ENCODE assay signal across 8 cellular contexts in the genomic region with DNA sequence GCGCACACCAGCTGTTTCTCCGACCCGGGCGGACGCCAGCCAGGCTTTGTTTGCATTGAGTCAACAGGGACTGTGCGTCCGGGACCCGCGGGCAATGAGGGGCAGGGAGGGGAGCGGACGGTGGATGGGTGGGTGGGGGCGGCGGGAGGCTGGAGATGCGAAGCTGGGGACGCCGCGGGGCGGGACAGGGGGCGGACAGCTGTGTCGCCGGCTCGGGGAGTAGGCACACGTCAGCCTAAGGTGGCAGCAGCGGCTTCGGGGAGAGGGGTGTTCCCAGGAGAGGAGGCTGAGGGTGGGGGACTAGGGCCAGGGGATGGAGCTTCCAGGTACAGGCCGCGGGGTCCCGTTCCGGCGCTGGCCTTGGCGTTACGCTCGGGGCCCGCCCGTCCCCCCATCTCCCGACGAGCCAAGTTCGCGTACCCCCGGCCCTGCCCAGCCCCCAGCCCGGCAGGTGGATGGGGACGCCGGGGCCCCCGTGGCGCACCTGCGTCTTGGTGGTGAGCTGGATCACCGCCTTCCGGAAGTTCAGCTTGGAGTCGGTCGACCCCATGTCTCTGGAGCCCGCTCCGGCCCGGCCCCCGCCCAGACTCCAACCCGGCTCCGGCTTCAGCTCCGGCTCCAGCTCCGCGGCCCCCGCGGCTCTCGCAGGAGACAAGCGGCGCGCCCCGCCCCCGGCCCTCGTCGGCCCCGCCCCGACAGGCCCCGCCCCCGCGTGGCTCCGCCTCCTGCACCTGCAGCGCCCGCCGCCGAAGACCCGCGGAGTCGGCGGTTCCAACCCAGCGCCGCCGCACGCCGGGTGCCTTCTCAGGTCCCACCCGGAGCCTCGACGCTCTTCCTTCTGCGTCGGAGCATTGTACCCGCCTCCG. TPM values are rescaled to one million over a fixed set of nuclear protein-coding genes. Genes with fewer than 3 reads are reported as not detected.
DNase-seq lines count a peak whose midpoint lies in the region; ATAC-seq and TF ChIP-seq lines count a peak whose summit lies in the region.

Gene HID1, minus strand, starts transcription at position 653 of the 866 bp plus-strand sequence. Its CDS starts 103 bp downstream, at position 550.

- H3K27ac Mint-ChIP-seq in naive thymus-derived CD4-positive, alpha-beta T cell = peak within 1 kb of the TSS in 8 of 9 donors; percentile 56 to 86 (median 80)

- H3K4me3 Mint-ChIP-seq in naive thymus-derived CD4-positive, alpha-beta T cell = peak within 1 kb of the TSS; percentile 80 to 98 (median 87)

- no peaks in the 10 kb centered on the region for H3K9me3 ChIP-seq in esophagus squamous epithelium
- H3K9me3 ChIP-seq in naive thymus-derived CD4-positive, alpha-beta T cell (ENCODE audit: control insufficient read depth in 2 of 3, low read length in 3 of 3) = no peaks in the 10 kb centered on the region

- DNase-seq in GM19240 (ENCODE audit: insufficient read length, low spot score) = peak; percentile 56
- DNase-seq in NCI-H748 treated with DMSO at 0.1 percent for 48 hours (lab: John Stamatoyannopoulos, UW) = peak; percentile 50
- peak; percentile 78 to 86 for DNase-seq in activated T-cell treated with anti-CD3 and anti-CD28 coated beads, Interleukin-2, amount 50 U/mL, for 48 hours
- no peak for DNase-seq in esophagus squamous epithelium (lab: John Stamatoyannopoulos, UW)
- DNase-seq in naive thymus-derived CD4-positive, alpha-beta T cell = peak; percentile 60 to 79 (median 74)
- DNase-seq in stimulated activated CD8-positive, alpha-beta memory T cell treated with anti-CD3 and anti-CD28 coated beads, Interleukin-7, amount 100 ng/mL, for 24 hours (ENCODE audit: low read depth) = peak; percentile 56

- H3K36me3 ChIP-seq in esophagus squamous epithelium = no peaks in the 10 kb centered on the region
- no peaks in the 10 kb centered on the region for H3K36me3 ChIP-seq in naive thymus-derived CD4-positive, alpha-beta T cell (ENCODE audit: control insufficient read depth in 2 of 3, insufficient read depth in 3 of 3, low read length in 3 of 3)

- no peak for TF ChIP-seq CTCF in esophagus squamous epithelium (IDR thresholded peaks at IDR 0.05)

- 1 to 2% methylated on average over 9 to 13 of the region's 95 CpGs for WGBS in esophagus squamous epithelium, 2 donors

- no peaks in the 10 kb centered on the region for H3K9me3 Mint-ChIP-seq in naive thymus-derived CD4-positive, alpha-beta T cell

- no peaks in the 10 kb centered on the region for H3K36me3 Mint-ChIP-seq in naive thymus-derived CD4-positive, alpha-beta T cell

- intact Hi-C loops in esophagus squamous epithelium (cut with DNase I) = no loop called here
- intact Hi-C loops in naive thymus-derived CD4-positive, alpha-beta T cell (cut with micrococcal nuclease) = loop anchor here (1.0 to 5.0 kb wide), 6 partner anchors 10 to 435 kb away; partner anchors contain the start of genes CDR2L (in 2 of the 2) and GRB2 (in 1 of the 2)

- peaks cover 17 to 53% (median 22%) of the 10 kb centered on the region in 3 donors for H3K4me1 ChIP-seq in esophagus squamous epithelium
- H3K4me1 ChIP-seq in naive thymus-derived CD4-positive, alpha-beta T cell (ENCODE audit: control insufficient read depth in 2 of 2, insufficient read depth in 2 of 2, low read length in 2 of 2) = peaks cover 4 to 9% of the 10 kb centered on the region in 2 donors

- CTCF ChIA-PET in naive thymus-derived CD4-positive, alpha-beta T cell (lab: Charles Lee) = interaction anchor here (0.6 to 2.8 kb wide), 4 partner anchors 40 to 292 kb away, joined by 3 to 13 read pairs (median 6); partner anchors contain the start of gene MRPL58

- peak; percentile 93 for ATAC-seq in naive thymus-derived CD4-positive, alpha-beta T cell
- no peak for ATAC-seq in HG02588 (IDR thresholded peaks at IDR 0.05; ENCODE audit: unreplicated experiment)
- no peak for ATAC-seq in HG02870 (IDR thresholded peaks at IDR 0.05; ENCODE audit: unreplicated experiment)

- peaks cover 5 to 18% (median 7%) of the 10 kb centered on the region in 7 donors for H3K4me1 Mint-ChIP-seq in naive thymus-derived CD4-positive, alpha-beta T cell

- peaks cover 0 to 61% (median 1%) of the 10 kb centered on the region in 4 donors for H3K27me3 ChIP-seq in esophagus squamous epithelium
- no peaks in the 10 kb centered on the region for H3K27me3 ChIP-seq in naive thymus-derived CD4-positive, alpha-beta T cell (ENCODE audit: control insufficient read depth in 2 of 2, insufficient read depth in 2 of 2, low read length in 2 of 2)

- peak within 1 kb of the TSS; percentile 40 to 78 (median 60) for H3K27ac ChIP-seq in esophagus squamous epithelium
- H3K27ac ChIP-seq in naive thymus-derived CD4-positive, alpha-beta T cell (ENCODE audit: low read depth, low read length) = peak within 1 kb of the TSS; percentile 51

- POLR2A ChIA-PET in naive thymus-derived CD4-positive, alpha-beta T cell (lab: Charles Lee) = interaction anchor here (0.6 to 2.0 kb wide), 11 partner anchors 11 to 140 kb away, joined by 3 to 15 read pairs (median 4); partner anchors contain the start of genes CDR2L and MRPL58

- peak within 1 kb of the TSS; percentile 52 to 87 (median 64) for H3K4me3 ChIP-seq in esophagus squamous epithelium
- peak within 1 kb of the TSS; percentile 58 for H3K4me3 ChIP-seq in naive thymus-derived CD4-positive, alpha-beta T cell (ENCODE audit: low read length)

- peak in 1 of 4 donors; percentile 29 for TF ChIP-seq POLR2A in esophagus squamous epithelium (IDR thresholded peaks at IDR 0.05)

- peaks cover 0 to 55% (median 7%) of the 10 kb centered on the region in 5 donors for H3K27me3 Mint-ChIP-seq in naive thymus-derived CD4-positive, alpha-beta T cell

RNA-seq across cellular contexts. Expression of gene HID1, which starts in this region (rescaled TPM):
- total RNA-seq in esophagus squamous epithelium = 1 to 10 TPM; 1.7 to 6.3 (median 2.6) TPM
- 10 to 100 TPM in 4 of 5 experiments, under 1 TPM in 1; 0.60 to 25.2 (median 14.8) TPM for total RNA-seq in naive thymus-derived CD4-positive, alpha-beta T cell
- polyA plus RNA-seq in naive thymus-derived CD4-positive, alpha-beta T cell = 1 to 10 TPM; 4.8 to 7.0 TPM
